ENCODE assay signal across 4 cellular contexts in the genomic region with DNA sequence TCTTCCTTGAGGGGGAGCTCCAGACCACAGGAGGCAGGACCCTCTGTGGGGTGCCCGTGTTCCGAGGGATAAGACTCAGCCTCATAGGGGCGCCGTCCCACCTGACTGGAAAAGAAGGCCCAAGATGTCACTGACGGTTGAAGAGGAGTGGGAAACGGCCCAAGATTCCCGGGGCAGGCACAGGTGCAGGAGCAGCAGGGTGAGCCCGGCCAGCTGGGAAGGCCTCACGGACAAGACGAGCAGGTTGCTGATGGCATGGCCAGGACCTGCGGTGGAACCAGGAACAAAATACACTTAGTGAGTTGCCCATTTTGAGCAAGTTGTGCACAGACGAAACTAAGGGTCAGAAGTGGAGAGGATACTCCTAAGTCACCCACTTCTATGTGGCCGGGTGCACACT. TPM values are rescaled to one million over a fixed set of nuclear protein-coding genes. Genes with fewer than 3 reads are reported as not detected.
"Had no signal": no experiment of that assay in that cellular context is flagged by ENCODE, and none has a peak within 500 bp of the region (broad histone marks: within the 10 kb centered on the region; RNA-seq: fewer than 3 reads in every experiment).

No MANE protein-coding gene starts in this region.

RNA-seq across cellular contexts. Expression of a gene that starts 18.8 kb away (rescaled TPM):
- total RNA-seq: activated naive CD4-positive, alpha-beta T cell treated with anti-CD3 and anti-CD28 coated beads, Interleukin-2, amount 50 U/mL, for 72 hours; ascending aorta; body of pancreas; bronchial epithelial cell had no signal
